8 cellular contexts compared by ENCODE assay signal in genomic region chr21:32727728-32728454, GRCh38. TPM values are rescaled to one million over a fixed set of nuclear protein-coding genes. Genes with fewer than 3 reads are reported as not detected.
DNase-seq lines count a peak whose midpoint lies in the region; ATAC-seq, FAIRE-seq and TF ChIP-seq lines count a peak whose summit lies in the region.

Gene SYNJ1, minus strand, starts transcription at chr21:32728013. Its CDS starts 1,118 bp downstream, at chr21:32726895.

- peak within 1 kb of the TSS; percentile 100 for H3K4me3 ChIP-seq in BE2C (ENCODE audit: low read depth, low read length)

- peak; percentile 98 for DNase-seq in BE2C
- DNase-seq in GM19239 (ENCODE audit: insufficient read length, low spot score), result peak; percentile 86
- peak; percentile 92 for DNase-seq in NCI-H510A treated with DMSO at 0.1 percent for 48 hours (lab: John Stamatoyannopoulos, UW)
- peak; percentile 89 to 90 for DNase-seq in activated CD4-positive, alpha-beta T cell treated with anti-CD3 and anti-CD28 coated beads for 24 hours (ENCODE audit: low read depth in 2 of 2)
- DNase-seq in cerebellum (ENCODE audit: low spot score), result peak; percentile 98
- peak; percentile 72 for DNase-seq in kidney glomerular epithelial cell (lab: John Stamatoyannopoulos, UW)
- DNase-seq in stimulated activated CD4-positive, alpha-beta T cell treated with anti-CD3 and anti-CD28 coated beads, Interleukin-15, amount 100 ng/mL, for 48 hours (ENCODE audit: low read depth in 2 of 2), result peak; percentile 88 to 93

- no peaks in the 10 kb centered on the region; the same call in 1 of the 2 replicates for H3K4me1 ChIP-seq in BE2C

- H3K9me3 ChIP-seq in BE2C, result no peaks in the 10 kb centered on the region

- peak; percentile 87 for ATAC-seq in HG03442 (IDR thresholded peaks at IDR 0.05; ENCODE audit: unreplicated experiment)

- TF ChIP-seq CTCF in BE2C (IDR thresholded peaks at IDR 0.05; ENCODE audit: low read depth, low read length), result no peak

- peak; percentile 85 for FAIRE-seq in GM19239 (lab: Jason Lieb, UNC)

- H3K36me3 ChIP-seq in BE2C, result peaks cover 10% of the 10 kb centered on the region

- H3K27me3 ChIP-seq in BE2C, result no peaks in the 10 kb centered on the region

RNA-seq across cellular contexts. Expression of gene SYNJ1, which starts in this region (rescaled TPM):
- polyA plus RNA-seq in BE2C (2012; ENCODE audit: insufficient read depth, insufficient read length, low read depth), result 6.6 TPM
- total RNA-seq in cerebellum, result 22.1 TPM

Comparison
In these comparisons a context has a peak if more than half of its experiments do, and no peak if none do; other contexts are left out.
1. Peak in every context shown above with its lines: DNase-seq, ATAC-seq and H3K4me3 ChIP-seq.